In genomic region chr18:22685788-22686187, GRCh38 we compare ENCODE assay signal across 9 cellular contexts.
"Had no signal": no experiment of that assay in that cellular context is flagged by ENCODE, and none has a peak within 500 bp of the region (broad histone marks: within the 10 kb centered on the region; RNA-seq: fewer than 3 reads in every experiment).

No MANE protein-coding gene starts in this region.

- H3K4me1 Mint-ChIP-seq: IgD-negative memory B cell had no signal

- H3K27ac ChIP-seq: GM23248, HL-60 had no signal

- H3K36me3 Mint-ChIP-seq: IgD-negative memory B cell had no signal

- H3K4me1 ChIP-seq: HAP-1 had no signal

- H3K36me3 ChIP-seq: HAP-1 had no signal

- H3K9ac ChIP-seq: GM23248 had no signal

- H3K4me3 ChIP-seq: GM23248, HAP-1 had no signal

- H3K9me3 Mint-ChIP-seq: HFFc6 had no signal

- ATAC-seq: HCT116 had no signal

- H3K4me3 Mint-ChIP-seq: HFFc6, IgD-negative memory B cell had no signal

- H3K27ac Mint-ChIP-seq: HFFc6, IgD-negative memory B cell had no signal

- DNase-seq: GM23248, GOT3, H7, HFFc6, KBM-7 had no signal

- H3K27me3 Mint-ChIP-seq: IgD-negative memory B cell had no signal

- H2AFZ ChIP-seq: GM23248 had no signal
